8 cellular contexts compared by ENCODE assay signal in the genomic region with DNA sequence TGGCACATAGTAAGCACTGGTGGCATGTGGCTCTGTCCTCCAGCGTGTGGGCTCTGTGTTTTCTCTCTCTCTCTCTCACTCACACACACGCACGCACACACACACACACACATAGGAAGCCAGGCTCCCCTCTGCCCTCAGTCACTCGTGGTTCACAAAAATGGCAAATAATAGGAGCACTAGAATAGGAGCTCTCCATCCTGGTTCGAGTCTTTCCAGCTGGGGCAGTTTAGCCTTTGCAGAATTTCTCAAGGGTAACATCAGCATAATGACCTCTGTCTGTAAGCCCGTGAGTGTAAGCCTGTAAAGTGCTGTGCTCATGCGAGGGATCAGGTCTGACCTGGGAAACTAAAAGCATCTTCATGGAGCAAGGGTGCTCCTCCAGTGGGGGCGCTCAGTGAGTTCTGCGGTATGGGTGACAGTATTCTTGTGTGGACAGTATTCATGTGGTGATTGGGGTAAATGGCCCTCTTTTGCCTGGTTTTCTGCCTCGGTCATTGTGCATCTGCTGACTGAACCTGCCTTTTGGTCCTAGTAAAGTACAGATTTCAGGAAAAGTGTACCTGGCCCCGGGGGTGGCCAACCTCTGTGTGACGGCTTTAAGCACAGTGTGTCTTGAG. TPM values are rescaled to one million over a fixed set of nuclear protein-coding genes. Genes with fewer than 3 reads are reported as not detected.
DNase-seq lines count a peak whose midpoint lies in the region; ATAC-seq, FAIRE-seq and TF ChIP-seq lines count a peak whose summit lies in the region.

No MANE protein-coding gene starts in this region.

- H3K4me1 Mint-ChIP-seq in activated T-helper 1 cell treated with anti-CD3 and anti-CD28 coated beads, Interleukin-12 subunit alpha, Interleukin-12 subunit beta, Interleukin-2, Interleukin-4 antibody, amounts not matched to agents 30 ng/mL and 10 ng/mL and 1 ng/mL, durations not matched to agents 14 hours and 24 hours and 36 hours (ENCODE audit: low read depth), result peaks cover 45% of the 10 kb centered on the region

- H3K27ac Mint-ChIP-seq in activated T-helper 1 cell treated with anti-CD3 and anti-CD28 coated beads, Interleukin-12 subunit alpha, Interleukin-12 subunit beta, Interleukin-2, Interleukin-4 antibody, amounts not matched to agents 30 ng/mL and 10 ng/mL and 1 ng/mL, durations not matched to agents 14 hours and 24 hours and 36 hours, result peak overlapping the region; percentile 83

- H3K27ac ChIP-seq in BLaER1 treated with 17β-estradiol and CSF1 and Interleukin-3, amounts not matched to agents 10 nM and 100 nM, result peak overlapping the region in 8 of 11 experiments; percentile 84 to 98 (median 94); a peak in 12 of 22 replicates
- H3K27ac ChIP-seq in HUES64 (ENCODE audit: low read depth, low read length) (no peak overlapping the region), pancreas (peak overlapping the region; percentile 93 to 97 (median 95))

- H3K9me3 Mint-ChIP-seq in activated T-helper 1 cell treated with anti-CD3 and anti-CD28 coated beads, Interleukin-12 subunit alpha, Interleukin-12 subunit beta, Interleukin-2, Interleukin-4 antibody, amounts not matched to agents 30 ng/mL and 10 ng/mL and 1 ng/mL, durations not matched to agents 14 hours and 24 hours and 36 hours, result no peaks in the 10 kb centered on the region

- H3K9me3 ChIP-seq in BLaER1 treated with 17β-estradiol and CSF1 and Interleukin-3, amounts not matched to agents 10 nM and 100 nM (replicated peaks in 1 of 11), result no peaks in the 10 kb centered on the region
- H3K9me3 ChIP-seq in HUES64 (ENCODE audit: insufficient read depth, low read depth, low read length) (no peaks in the 10 kb centered on the region), pancreas (no peaks in the 10 kb centered on the region)

- DNase-seq in activated T-helper 1 cell treated with anti-CD3 and anti-CD28 coated beads, Interleukin-12 subunit alpha, Interleukin-12 subunit beta, Interleukin-2, Interleukin-4 antibody, amounts not matched to agents 30 ng/mL and 10 ng/mL and 1 ng/mL, durations not matched to agents 14 hours and 24 hours and 36 hours (ENCODE audit: low spot score), result no peak
- peak; percentile 24 for DNase-seq in foreskin melanocyte
- DNase-seq in pancreas, result peak in 3 of 6 donors; percentile 18 to 57 (median 37)
- DNase-seq in GM20000 (ENCODE audit: low spot score), result no peak

- TF ChIP-seq CTCF in pancreas (IDR thresholded peaks at IDR 0.05) (no peak), GM20000 (IDR thresholded peaks at IDR 0.05; ENCODE audit: extremely low read depth, missing control alignments) (no peak)

- intact Hi-C loops in activated T-helper 1 cell treated with anti-CD3 and anti-CD28 coated beads, Interleukin-12 subunit alpha, Interleukin-12 subunit beta, Interleukin-2, Interleukin-4 antibody, amounts not matched to agents 30 ng/mL and 10 ng/mL and 1 ng/mL, durations not matched to agents 14 hours and 24 hours and 36 hours (cut with micrococcal nuclease), result loop anchor here (1.0 to 10.0 kb wide), 5 partner anchors 18 to 1401 kb away; a partner anchor contains a TSS
- intact Hi-C loops in pancreas (cut with DNase I), result no loop called here

- H3K4me3 ChIP-seq in BLaER1 treated with 17β-estradiol and CSF1 and Interleukin-3, amounts not matched to agents 10 nM and 100 nM, result peak overlapping the region; percentile 81 to 96 (median 86)
- peak overlapping the region; percentile 82 for H3K4me3 ChIP-seq in HUES64 (ENCODE audit: low read length)
- H3K4me3 ChIP-seq in pancreas, result peak overlapping the region; percentile 68 to 83 (median 78)

- TF ChIP-seq POLR2A in GM18505 (IDR thresholded peaks at IDR 0.05; ENCODE audit: borderline replicate concordance, extremely low read depth, insufficient read depth, insufficient read length), result no peak

- H3K27me3 ChIP-seq in BLaER1 treated with 17β-estradiol and CSF1 and Interleukin-3, amounts not matched to agents 10 nM and 100 nM, result peaks cover 0 to 5% (median 0%) of the 10 kb centered on the region in 11 experiments; a peak in 2 of 22 replicates
- H3K27me3 ChIP-seq in HUES64 (ENCODE audit: insufficient read depth, low read length), result peaks cover 20% of the 10 kb centered on the region
- no peaks in the 10 kb centered on the region for H3K27me3 ChIP-seq in pancreas

- H3K36me3 Mint-ChIP-seq in activated T-helper 1 cell treated with anti-CD3 and anti-CD28 coated beads, Interleukin-12 subunit alpha, Interleukin-12 subunit beta, Interleukin-2, Interleukin-4 antibody, amounts not matched to agents 30 ng/mL and 10 ng/mL and 1 ng/mL, durations not matched to agents 14 hours and 24 hours and 36 hours (ENCODE audit: low read depth), result peaks cover 36% of the 10 kb centered on the region

- peak overlapping the region; percentile 79 to 100 (median 99) for H3K4me2 ChIP-seq in BLaER1 treated with 17β-estradiol and CSF1 and Interleukin-3, amounts not matched to agents 10 nM and 100 nM

- no peak for ATAC-seq in pancreas
- no peak for ATAC-seq in GM21529 (IDR thresholded peaks at IDR 0.05; ENCODE audit: unreplicated experiment)
- no peak for ATAC-seq in GM18505 (IDR thresholded peaks at IDR 0.05; ENCODE audit: unreplicated experiment)

- FAIRE-seq in pancreas (lab: Jason Lieb, UNC), result no peak

- peak overlapping the region; percentile 84 to 95 (median 92) for H3K9ac ChIP-seq in BLaER1 treated with 17β-estradiol and CSF1 and Interleukin-3, amounts not matched to agents 10 nM and 100 nM
- 0 out of 2 replicates have a peak overlapping the region, but pooled peaks have one; percentile 33 for H3K9ac ChIP-seq in HUES64 (ENCODE audit: low read depth, low read length)

- peak overlapping the region; percentile 80 for H3K4me3 Mint-ChIP-seq in activated T-helper 1 cell treated with anti-CD3 and anti-CD28 coated beads, Interleukin-12 subunit alpha, Interleukin-12 subunit beta, Interleukin-2, Interleukin-4 antibody, amounts not matched to agents 30 ng/mL and 10 ng/mL and 1 ng/mL, durations not matched to agents 14 hours and 24 hours and 36 hours

- peaks cover 16 to 35% (median 29%) of the 10 kb centered on the region in 11 experiments for H3K36me3 ChIP-seq in BLaER1 treated with 17β-estradiol and CSF1 and Interleukin-3, amounts not matched to agents 10 nM and 100 nM
- H3K36me3 ChIP-seq in HUES64 (ENCODE audit: insufficient read depth, low read length) (peaks cover 16% of the 10 kb centered on the region), pancreas (peaks cover 0 to 5% (median 0%) of the 10 kb centered on the region in 3 donors)

- peaks cover 22 to 39% (median 28%) of the 10 kb centered on the region in 11 experiments; a peak in 18 of 22 replicates for H4K20me1 ChIP-seq in BLaER1 treated with 17β-estradiol and CSF1 and Interleukin-3, amounts not matched to agents 10 nM and 100 nM

- peaks cover 8% of the 10 kb centered on the region for H3K27me3 Mint-ChIP-seq in activated T-helper 1 cell treated with anti-CD3 and anti-CD28 coated beads, Interleukin-12 subunit alpha, Interleukin-12 subunit beta, Interleukin-2, Interleukin-4 antibody, amounts not matched to agents 30 ng/mL and 10 ng/mL and 1 ng/mL, durations not matched to agents 14 hours and 24 hours and 36 hours (ENCODE audit: insufficient read depth)

- peaks cover 45 to 66% (median 65%) of the 10 kb centered on the region in 10 experiments for H3K4me1 ChIP-seq in BLaER1 treated with 17β-estradiol and CSF1 and Interleukin-3, amounts not matched to agents 10 nM and 100 nM
- H3K4me1 ChIP-seq in HUES64 (ENCODE audit: insufficient read depth, low read length) (peaks cover 53% of the 10 kb centered on the region), pancreas (peaks cover 23 to 28% (median 27%) of the 10 kb centered on the region in 3 donors)

- WGBS in HUES64, result 46% methylated on average over 12 of the region's 12 CpGs
- 12 to 20% methylated on average over 12 of the region's 12 CpGs for WGBS in pancreas, 2 donors

RNA-seq across cellular contexts. Expression of a gene that starts 0.8 kb away (rescaled TPM):
- polyA plus RNA-seq in HUES64 (2013, experiment 1 of 2), result 3.3 TPM
- polyA plus RNA-seq in HUES64 (2013, experiment 2 of 2), result 4.9 TPM
- total RNA-seq in activated T-helper 1 cell treated with anti-CD3 and anti-CD28 coated beads, Interleukin-12 subunit alpha, Interleukin-12 subunit beta, Interleukin-2, Interleukin-4 antibody, amounts not matched to agents 30 ng/mL and 10 ng/mL and 1 ng/mL, durations not matched to agents 14 hours and 24 hours and 36 hours, result 40.4 and 44.0 TPM in 2 replicates
- total RNA-seq in pancreas, result 10 to 100 TPM in 2 of 6 donors, 1 to 10 TPM in 4; 4.1 to 10.5 (median 9.3) TPM
- 10 to 100 TPM; 11.4 to 13.1 TPM for polyA plus RNA-seq in pancreas

RNA-seq across cellular contexts. Expression of a gene that starts 41.0 kb away (rescaled TPM):
- polyA plus RNA-seq in HUES64 (2013, experiment 1 of 2), result 42.9 TPM
- polyA plus RNA-seq in HUES64 (2013, experiment 2 of 2), result 45.3 TPM
- total RNA-seq in activated T-helper 1 cell treated with anti-CD3 and anti-CD28 coated beads, Interleukin-12 subunit alpha, Interleukin-12 subunit beta, Interleukin-2, Interleukin-4 antibody, amounts not matched to agents 30 ng/mL and 10 ng/mL and 1 ng/mL, durations not matched to agents 14 hours and 24 hours and 36 hours, result 102 and 103 TPM in 2 replicates
- total RNA-seq in pancreas, result 10 to 100 TPM; 26.1 to 39.7 (median 27.6) TPM
- 10 to 100 TPM; 32.7 to 59.8 TPM for polyA plus RNA-seq in pancreas
